Comparison of ENCODE assay signal across 1 cellular context in the genomic region with DNA sequence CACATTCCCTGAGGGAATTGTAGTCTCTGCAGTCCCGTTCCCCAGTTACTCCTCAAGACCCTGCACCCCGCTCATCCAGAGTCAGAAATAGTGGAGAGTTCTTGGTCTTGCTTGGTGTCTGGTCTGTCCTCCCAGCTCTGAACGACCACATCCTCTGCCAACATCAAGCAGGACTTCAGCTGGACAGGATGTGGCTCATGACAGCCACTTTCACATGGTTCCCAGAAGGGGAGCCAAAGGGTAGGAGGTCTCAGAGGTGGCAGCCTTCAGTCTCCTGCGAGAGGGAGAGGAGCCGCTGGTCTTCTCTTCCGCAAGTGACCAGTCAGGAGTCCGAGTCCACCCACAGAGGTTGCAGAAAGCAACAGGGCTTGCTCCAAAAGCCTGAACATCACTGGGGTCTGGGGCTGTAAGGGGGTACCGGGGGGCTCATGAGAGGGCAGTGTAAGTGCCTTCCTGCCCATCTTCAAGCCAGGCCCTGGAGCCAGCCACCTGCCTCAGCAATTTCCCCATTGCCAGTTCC.
TF ChIP-seq lines count a peak whose summit lies in the region.

No MANE protein-coding gene starts in this region.

TF ChIP-seq in GM23338, 12 proteins besides CTCF, POLR2A, EP300 and RAD21 (continued from another document):
- TF ChIP-seq, protein P1, sequence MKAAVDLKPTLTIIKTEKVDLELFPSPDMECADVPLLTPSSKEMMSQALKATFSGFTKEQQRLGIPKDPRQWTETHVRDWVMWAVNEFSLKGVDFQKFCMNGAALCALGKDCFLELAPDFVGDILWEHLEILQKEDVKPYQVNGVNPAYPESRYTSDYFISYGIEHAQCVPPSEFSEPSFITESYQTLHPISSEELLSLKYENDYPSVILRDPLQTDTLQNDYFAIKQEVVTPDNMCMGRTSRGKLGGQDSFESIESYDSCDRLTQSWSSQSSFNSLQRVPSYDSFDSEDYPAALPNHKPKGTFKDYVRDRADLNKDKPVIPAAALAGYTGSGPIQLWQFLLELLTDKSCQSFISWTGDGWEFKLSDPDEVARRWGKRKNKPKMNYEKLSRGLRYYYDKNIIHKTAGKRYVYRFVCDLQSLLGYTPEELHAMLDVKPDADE (IDR thresholded peaks at IDR 0.05) = no peak
- TF ChIP-seq STAT1 (IDR thresholded peaks at IDR 0.05; ENCODE audit: unreplicated experiment) = no peak
- TF ChIP-seq ZNF331 (CRISPR knock-in tag; IDR thresholded peaks at IDR 0.05; ENCODE audit: low read depth) = no peak
- TF ChIP-seq, protein P2, sequence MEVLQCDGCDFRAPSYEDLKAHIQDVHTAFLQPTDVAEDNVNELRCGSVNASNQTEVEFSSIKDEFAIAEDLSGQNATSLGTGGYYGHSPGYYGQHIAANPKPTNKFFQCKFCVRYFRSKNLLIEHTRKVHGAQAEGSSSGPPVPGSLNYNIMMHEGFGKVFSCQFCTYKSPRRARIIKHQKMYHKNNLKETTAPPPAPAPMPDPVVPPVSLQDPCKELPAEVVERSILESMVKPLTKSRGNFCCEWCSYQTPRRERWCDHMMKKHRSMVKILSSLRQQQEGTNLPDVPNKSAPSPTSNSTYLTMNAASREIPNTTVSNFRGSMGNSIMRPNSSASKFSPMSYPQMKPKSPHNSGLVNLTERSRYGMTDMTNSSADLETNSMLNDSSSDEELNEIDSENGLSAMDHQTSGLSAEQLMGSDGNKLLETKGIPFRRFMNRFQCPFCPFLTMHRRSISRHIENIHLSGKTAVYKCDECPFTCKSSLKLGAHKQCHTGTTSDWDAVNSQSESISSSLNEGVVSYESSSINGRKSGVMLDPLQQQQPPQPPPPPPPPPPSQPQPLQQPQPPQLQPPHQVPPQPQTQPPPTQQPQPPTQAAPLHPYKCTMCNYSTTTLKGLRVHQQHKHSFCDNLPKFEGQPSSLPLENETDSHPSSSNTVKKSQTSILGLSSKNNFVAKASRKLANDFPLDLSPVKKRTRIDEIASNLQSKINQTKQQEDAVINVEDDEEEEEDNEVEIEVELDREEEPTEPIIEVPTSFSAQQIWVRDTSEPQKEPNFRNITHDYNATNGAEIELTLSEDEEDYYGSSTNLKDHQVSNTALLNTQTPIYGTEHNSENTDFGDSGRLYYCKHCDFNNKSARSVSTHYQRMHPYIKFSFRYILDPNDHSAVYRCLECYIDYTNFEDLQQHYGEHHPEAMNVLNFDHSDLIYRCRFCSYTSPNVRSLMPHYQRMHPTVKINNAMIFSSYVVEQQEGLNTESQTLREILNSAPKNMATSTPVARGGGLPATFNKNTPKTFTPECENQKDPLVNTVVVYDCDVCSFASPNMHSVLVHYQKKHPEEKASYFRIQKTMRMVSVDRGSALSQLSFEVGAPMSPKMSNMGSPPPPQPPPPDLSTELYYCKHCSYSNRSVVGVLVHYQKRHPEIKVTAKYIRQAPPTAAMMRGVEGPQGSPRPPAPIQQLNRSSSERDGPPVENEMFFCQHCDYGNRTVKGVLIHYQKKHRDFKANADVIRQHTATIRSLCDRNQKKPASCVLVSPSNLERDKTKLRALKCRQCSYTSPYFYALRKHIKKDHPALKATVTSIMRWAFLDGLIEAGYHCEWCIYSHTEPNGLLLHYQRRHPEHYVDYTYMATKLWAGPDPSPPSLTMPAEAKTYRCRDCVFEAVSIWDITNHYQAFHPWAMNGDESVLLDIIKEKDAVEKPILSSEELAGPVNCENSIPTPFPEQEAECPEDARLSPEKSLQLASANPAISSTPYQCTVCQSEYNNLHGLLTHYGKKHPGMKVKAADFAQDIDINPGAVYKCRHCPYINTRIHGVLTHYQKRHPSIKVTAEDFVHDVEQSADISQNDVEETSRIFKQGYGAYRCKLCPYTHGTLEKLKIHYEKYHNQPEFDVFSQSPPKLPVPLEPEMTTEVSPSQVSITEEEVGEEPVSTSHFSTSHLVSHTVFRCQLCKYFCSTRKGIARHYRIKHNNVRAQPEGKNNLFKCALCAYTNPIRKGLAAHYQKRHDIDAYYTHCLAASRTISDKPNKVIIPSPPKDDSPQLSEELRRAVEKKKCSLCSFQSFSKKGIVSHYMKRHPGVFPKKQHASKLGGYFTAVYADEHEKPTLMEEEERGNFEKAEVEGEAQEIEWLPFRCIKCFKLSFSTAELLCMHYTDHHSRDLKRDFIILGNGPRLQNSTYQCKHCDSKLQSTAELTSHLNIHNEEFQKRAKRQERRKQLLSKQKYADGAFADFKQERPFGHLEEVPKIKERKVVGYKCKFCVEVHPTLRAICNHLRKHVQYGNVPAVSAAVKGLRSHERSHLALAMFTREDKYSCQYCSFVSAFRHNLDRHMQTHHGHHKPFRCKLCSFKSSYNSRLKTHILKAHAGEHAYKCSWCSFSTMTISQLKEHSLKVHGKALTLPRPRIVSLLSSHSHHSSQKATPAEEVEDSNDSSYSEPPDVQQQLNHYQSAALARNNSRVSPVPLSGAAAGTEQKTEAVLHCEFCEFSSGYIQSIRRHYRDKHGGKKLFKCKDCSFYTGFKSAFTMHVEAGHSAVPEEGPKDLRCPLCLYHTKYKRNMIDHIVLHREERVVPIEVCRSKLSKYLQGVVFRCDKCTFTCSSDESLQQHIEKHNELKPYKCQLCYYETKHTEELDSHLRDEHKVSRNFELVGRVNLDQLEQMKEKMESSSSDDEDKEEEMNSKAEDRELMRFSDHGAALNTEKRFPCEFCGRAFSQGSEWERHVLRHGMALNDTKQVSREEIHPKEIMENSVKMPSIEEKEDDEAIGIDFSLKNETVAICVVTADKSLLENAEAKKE (CRISPR knock-in tag; IDR thresholded peaks at IDR 0.05) = no peak
- no peak for TF ChIP-seq JUNB (IDR thresholded peaks at IDR 0.05; ENCODE audit: unreplicated experiment)
- no peak for TF ChIP-seq EZH2phosphoT487 (IDR thresholded peaks at IDR 0.05; ENCODE audit: unreplicated experiment)
- no peak for TF ChIP-seq POLR2AphosphoS5 (IDR thresholded peaks at IDR 0.05; ENCODE audit: low read depth)
- no peak for TF ChIP-seq NANOG (IDR thresholded peaks at IDR 0.05; ENCODE audit: borderline replicate concordance)
- TF ChIP-seq EZH2 (IDR thresholded peaks at IDR 0.05; ENCODE audit: low read depth, unreplicated experiment) = no peak
- no peak for TF ChIP-seq CREB1 (CRISPR knock-in tag; IDR thresholded peaks at IDR 0.05; ENCODE audit: low read depth)
